35 cellular contexts compared by ENCODE assay signal in genomic region chr11:29249713-29250112, GRCh38.
"Had no signal": no experiment of that assay in that cellular context is flagged by ENCODE, and none has a peak within 500 bp of the region (broad histone marks: within the 10 kb centered on the region; RNA-seq: fewer than 3 reads in every experiment).

No MANE protein-coding gene starts in this region.

- H3K27ac ChIP-seq: KMS-11 had no signal

- H3K9ac ChIP-seq: KMS-11 had no signal

- DNase-seq: Karpas-422, Kasumi-1, MG63, MM.1S, MV-4-11, NCI-H1048, NCI-H1092, NCI-H1092 treated with DMSO at 0.1 percent for 48 hours, NCI-H1105, NCI-H1105 treated with DMSO at 0.1 percent for 48 hours, NCI-H1417, NCI-H1417 treated with DMSO at 0.1 percent for 48 hours, NCI-H1436, NCI-H1436 treated with DMSO at 0.1 percent for 48 hours, NCI-H146, NCI-H1694, NCI-H1694 treated with DMSO at 0.1 percent for 48 hours, NCI-H187, NCI-H187 treated with DMSO at 0.1 percent for 48 hours, NCI-H1930, NCI-H2029, NCI-H2029 treated with DMSO at 0.1 percent for 48 hours, NCI-H2081, NCI-H2081 treated with DMSO at 0.1 percent for 48 hours, NCI-H2107, NCI-H2171, NCI-H2171 treated with DMSO at 0.1 percent for 48 hours, NCI-H2227 treated with DMSO at 0.1 percent for 48 hours, NCI-H226, NCI-H345, NCI-H446, NCI-H446 treated with DMSO at 0.1 percent for 48 hours, NCI-H510A, NCI-H510A treated with DMSO at 0.1 percent for 48 hours had no signal

- H3K36me3 ChIP-seq: MG63 had no signal

- H3K4me3 ChIP-seq: MG63 had no signal

- H3K27me3 ChIP-seq: MG63 had no signal

- H3K4me2 ChIP-seq: KMS-11 had no signal
